10 cellular contexts compared by ENCODE assay signal in genomic region chr10:79260803-79261740, GRCh38.
A peak's percentile ranks its signal among the peaks of the same experiment; 100 is the strongest.
DNase-seq lines count a peak whose midpoint lies in the region; ATAC-seq and TF ChIP-seq lines count a peak whose summit lies in the region.
"Had no signal": no experiment of that assay in that cellular context is flagged by ENCODE, and none has a peak within 500 bp of the region (broad histone marks: within the 10 kb centered on the region; RNA-seq: fewer than 3 reads in every experiment).

No MANE protein-coding gene starts in this region.

- intact Hi-C loops in activated CD4-positive, alpha-beta T cell treated with anti-CD3 and anti-CD28 coated beads, Interleukin-2, amount 10 ng/mL, durations not matched to agents 24 days and 14 days (cut with micrococcal nuclease) = no loop called here

- no peaks in the 10 kb centered on the region for H3K27me3 ChIP-seq in duodenal mucosa (ENCODE audit: control insufficient read depth in 1 of 2, insufficient read depth in 2 of 2, low read length in 2 of 2)

- H3K4me3 Mint-ChIP-seq in mesothelial cell of epicardium = no peak overlapping the region
- H3K4me3 Mint-ChIP-seq in activated CD4-positive, alpha-beta T cell treated with anti-CD3 and anti-CD28 coated beads, Interleukin-2, amount 10 ng/mL, durations not matched to agents 24 days and 14 days = no peak overlapping the region
- H3K4me3 Mint-ChIP-seq: activated naive CD4-positive, alpha-beta T cell treated with anti-CD3 and anti-CD28 coated beads, Interleukin-2, amount 50 U/mL, for 24 hours had no signal

- H3K4me3 ChIP-seq in duodenal mucosa (ENCODE audit: low read depth in 1 of 2, low read length in 2 of 2) = no peak overlapping the region

- DNase-seq in AG20443 (ENCODE audit: low spot score) = peak; percentile 43
- DNase-seq in NCI-H1092 treated with DMSO at 0.1 percent for 48 hours (lab: John Stamatoyannopoulos, UW) = peak; percentile 7
- DNase-seq in mesothelial cell of epicardium (ENCODE audit: low spot score in 2 of 2, unreplicated experiment in 2 of 2) = no peak
- no peak for DNase-seq in activated CD8-positive, alpha-beta memory T cell treated with anti-CD3 and anti-CD28 coated beads, Interleukin-2, amount 50 U/mL, for 48 hours
- no peak for DNase-seq in activated CD4-positive, alpha-beta T cell treated with anti-CD3 and anti-CD28 coated beads, Interleukin-2, amount 10 ng/mL, durations not matched to agents 24 days and 14 days
- DNase-seq: DND-41 had no signal

- no peak for ATAC-seq in GM21717 (IDR thresholded peaks at IDR 0.05; ENCODE audit: unreplicated experiment)
- no peak for ATAC-seq in GM19395 (IDR thresholded peaks at IDR 0.05; ENCODE audit: unreplicated experiment)

- peaks cover 3 to 7% of the 10 kb centered on the region in 2 donors for H3K36me3 ChIP-seq in duodenal mucosa (ENCODE audit: control insufficient read depth in 1 of 2, insufficient read depth in 2 of 2, low read length in 2 of 2)

- H3K4me1 Mint-ChIP-seq in mesothelial cell of epicardium = peaks cover 81% of the 10 kb centered on the region
- H3K4me1 Mint-ChIP-seq in activated CD4-positive, alpha-beta T cell treated with anti-CD3 and anti-CD28 coated beads, Interleukin-2, amount 10 ng/mL, durations not matched to agents 24 days and 14 days = peaks cover 29% of the 10 kb centered on the region
- H3K4me1 Mint-ChIP-seq: activated naive CD4-positive, alpha-beta T cell treated with anti-CD3 and anti-CD28 coated beads, Interleukin-2, amount 50 U/mL, for 24 hours had no signal

- H3K27me3 Mint-ChIP-seq in mesothelial cell of epicardium (ENCODE audit: low read depth) = no peaks in the 10 kb centered on the region
- no peaks in the 10 kb centered on the region for H3K27me3 Mint-ChIP-seq in activated CD4-positive, alpha-beta T cell treated with anti-CD3 and anti-CD28 coated beads, Interleukin-2, amount 10 ng/mL, durations not matched to agents 24 days and 14 days
- H3K27me3 Mint-ChIP-seq: activated naive CD4-positive, alpha-beta T cell treated with anti-CD3 and anti-CD28 coated beads, Interleukin-2, amount 50 U/mL, for 24 hours had no signal

- H3K9ac ChIP-seq in duodenal mucosa (ENCODE audit: low read depth in 1 of 2, low read length in 2 of 2) = no peak overlapping the region

- H3K4me1 ChIP-seq in duodenal mucosa (ENCODE audit: control insufficient read depth in 1 of 2, insufficient read depth in 2 of 2, low read length in 2 of 2) = peaks cover 16 to 28% of the 10 kb centered on the region in 2 donors

- H3K27ac Mint-ChIP-seq in mesothelial cell of epicardium = peak overlapping the region; percentile 83
- H3K27ac Mint-ChIP-seq in activated CD4-positive, alpha-beta T cell treated with anti-CD3 and anti-CD28 coated beads, Interleukin-2, amount 10 ng/mL, durations not matched to agents 24 days and 14 days = no peak overlapping the region
- H3K27ac Mint-ChIP-seq: activated naive CD4-positive, alpha-beta T cell treated with anti-CD3 and anti-CD28 coated beads, Interleukin-2, amount 50 U/mL, for 24 hours had no signal

- H3K27ac ChIP-seq in duodenal mucosa (ENCODE audit: low read depth, low read length) = peak overlapping the region; percentile 17

- TF ChIP-seq CTCF in mesothelial cell of epicardium (IDR thresholded peaks at IDR 0.05; ENCODE audit: unreplicated experiment) = no peak

- H3K36me3 Mint-ChIP-seq in mesothelial cell of epicardium = no peaks in the 10 kb centered on the region
- H3K36me3 Mint-ChIP-seq in activated CD4-positive, alpha-beta T cell treated with anti-CD3 and anti-CD28 coated beads, Interleukin-2, amount 10 ng/mL, durations not matched to agents 24 days and 14 days (ENCODE audit: low read depth) = peaks cover 3% of the 10 kb centered on the region
- H3K36me3 Mint-ChIP-seq: activated naive CD4-positive, alpha-beta T cell treated with anti-CD3 and anti-CD28 coated beads, Interleukin-2, amount 50 U/mL, for 24 hours had no signal

- no peaks in the 10 kb centered on the region for H3K9me3 Mint-ChIP-seq in mesothelial cell of epicardium
- no peaks in the 10 kb centered on the region for H3K9me3 Mint-ChIP-seq in activated CD4-positive, alpha-beta T cell treated with anti-CD3 and anti-CD28 coated beads, Interleukin-2, amount 10 ng/mL, durations not matched to agents 24 days and 14 days
- H3K9me3 Mint-ChIP-seq: activated naive CD4-positive, alpha-beta T cell treated with anti-CD3 and anti-CD28 coated beads, Interleukin-2, amount 50 U/mL, for 24 hours had no signal

- no peaks in the 10 kb centered on the region for H3K9me3 ChIP-seq in duodenal mucosa (ENCODE audit: control insufficient read depth in 1 of 2, low read length in 2 of 2)

Comparison
In these comparisons a context has a peak if more than half of its experiments do, and no peak if none do; other contexts are left out.
1. DNase-seq: peak in AG20443 (single experiment) and NCI-H1092 treated with DMSO at 0.1 percent for 48 hours (single experiment); none in mesothelial cell of epicardium (0 of 2), activated CD8-positive, alpha-beta memory T cell treated with anti-CD3 and anti-CD28 coated beads, Interleukin-2, amount 50 U/mL, for 48 hours (single experiment) and activated CD4-positive, alpha-beta T cell treated with anti-CD3 and anti-CD28 coated beads, Interleukin-2, amount 10 ng/mL, durations not matched to agents 24 days and 14 days (single experiment).